Comparison of ENCODE assay signal across 16 cellular contexts in genomic region chr15:41966414-41966812, GRCh38. TPM values are rescaled to one million over a fixed set of nuclear protein-coding genes. Genes with fewer than 3 reads are reported as not detected.
DNase-seq lines count a peak whose midpoint lies in the region; ATAC-seq, FAIRE-seq and TF ChIP-seq lines count a peak whose summit lies in the region.
"Had no signal": no experiment of that assay in that cellular context is flagged by ENCODE, and none has a peak within 500 bp of the region (broad histone marks: within the 10 kb centered on the region; RNA-seq: fewer than 3 reads in every experiment).

No MANE protein-coding gene starts in this region.

- H2AFZ ChIP-seq in GM12878 (ENCODE audit: control insufficient read depth, low read depth, low read length) = no peak overlapping the region

- no peak overlapping the region for H3K4me3 Mint-ChIP-seq in activated T-cell treated with anti-CD3 and anti-CD28 coated beads, Interleukin-2, amount 50 U/mL, for 24 hours
- H3K4me3 Mint-ChIP-seq in activated T-cell treated with anti-CD3 and anti-CD28 coated beads, Interleukin-2, amount 50 U/mL, for 72 hours = no peak overlapping the region
- H3K4me3 Mint-ChIP-seq: memory B cell had no signal

- no peaks in the 10 kb centered on the region for H3K9me3 ChIP-seq in GM12878 (replicated peaks; ENCODE audit: control insufficient read depth, insufficient read depth, low read length)
- H3K9me3 ChIP-seq in lung (ENCODE audit: control insufficient read depth in 2 of 2, insufficient read depth in 1 of 2, low read length in 1 of 2) = no peaks in the 10 kb centered on the region
- H3K9me3 ChIP-seq in thoracic aorta = no peaks in the 10 kb centered on the region
- H3K9me3 ChIP-seq: ovary had no signal

- no TSS peak for BruUV-seq in GM12878 (replicated peaks; lab: Mats Ljungman, UMichigan)

- H3K27me3 ChIP-seq in GM12878 (replicated peaks in 1 of 2; ENCODE audit: control insufficient read depth in 2 of 2, insufficient read depth in 2 of 2, low read length in 1 of 2) = no peaks in the 10 kb centered on the region
- H3K27me3 ChIP-seq in lung (ENCODE audit: control insufficient read depth, insufficient read depth) = no peaks in the 10 kb centered on the region
- H3K27me3 ChIP-seq in thoracic aorta (replicated peaks; ENCODE audit: insufficient read depth) = no peaks in the 10 kb centered on the region
- H3K27me3 ChIP-seq: ovary had no signal

- peak overlapping the region; percentile 100 for H3K27ac ChIP-seq in GM12878 (ENCODE audit: control insufficient read depth, insufficient read depth)
- peak overlapping the region; percentile 58 for H3K27ac ChIP-seq in lung (ENCODE audit: low read depth in 1 of 2, low read length in 1 of 2)
- peak overlapping the region; percentile 96 to 97 for H3K27ac ChIP-seq in thoracic aorta
- H3K27ac ChIP-seq: ovary, SK-N-MC, VCaP had no signal

- no peak for FAIRE-seq in GM12878 (lab: Jason Lieb, UNC)
- FAIRE-seq: A204.1, D721Med had no signal

- peak overlapping the region; percentile 91 for H3K4me2 ChIP-seq in GM12878 (ENCODE audit: control insufficient read depth, insufficient read depth)

- H3K36me3 ChIP-seq in GM12878 (ENCODE audit: control insufficient read depth in 2 of 2, insufficient read depth in 2 of 2, low read length in 1 of 2) = peaks cover 0 to 14% of the 10 kb centered on the region in 2 experiments; a peak in 2 of 4 replicates
- H3K36me3 ChIP-seq in lung (ENCODE audit: control insufficient read depth in 2 of 2, insufficient read depth in 2 of 2, low read length in 2 of 2) = peaks cover 0 to 4% of the 10 kb centered on the region in 2 donors
- H3K36me3 ChIP-seq in thoracic aorta = no peaks in the 10 kb centered on the region
- H3K36me3 ChIP-seq: ovary had no signal

- peak overlapping the region; percentile 55; the same call in 1 of the 2 replicates for H3K4me3 ChIP-seq in GM12878
- H3K4me3 ChIP-seq in lung = no peak overlapping the region
- no peak overlapping the region for H3K4me3 ChIP-seq in thoracic aorta
- H3K4me3 ChIP-seq: ovary, SK-N-MC had no signal

- CTCF ChIA-PET in GM12878 (lab: Yijun Ruan, JAX) = interaction anchor here (0.7 to 3.5 kb wide), 8 partner anchors 9 to 88 kb away, joined by 3 to 13 read pairs (median 3); no protein-coding TSS in a partner anchor

- H3K9me3 Mint-ChIP-seq in activated T-cell treated with anti-CD3 and anti-CD28 coated beads, Interleukin-2, amount 50 U/mL, for 24 hours = no peaks in the 10 kb centered on the region
- no peaks in the 10 kb centered on the region for H3K9me3 Mint-ChIP-seq in activated T-cell treated with anti-CD3 and anti-CD28 coated beads, Interleukin-2, amount 50 U/mL, for 72 hours
- H3K9me3 Mint-ChIP-seq: memory B cell had no signal

- peaks cover 60% of the 10 kb centered on the region for H3K4me1 Mint-ChIP-seq in activated T-cell treated with anti-CD3 and anti-CD28 coated beads, Interleukin-2, amount 50 U/mL, for 24 hours (ENCODE audit: low read depth)
- H3K4me1 Mint-ChIP-seq in activated T-cell treated with anti-CD3 and anti-CD28 coated beads, Interleukin-2, amount 50 U/mL, for 72 hours (ENCODE audit: low read depth) = peaks cover 58% of the 10 kb centered on the region

- H3K4me1 ChIP-seq in GM12878 (ENCODE audit: control insufficient read depth, insufficient read depth, low read length) (peaks cover 35% of the 10 kb centered on the region), lung (ENCODE audit: control insufficient read depth in 2 of 2, insufficient read depth in 2 of 2, low read length in 2 of 2) (peaks cover 24 to 26% of the 10 kb centered on the region in 2 donors), thoracic aorta (ENCODE audit: control insufficient read depth in 1 of 2, low read depth in 2 of 2) (peaks cover 37 to 77% of the 10 kb centered on the region in 2 donors)

- no peak for TF ChIP-seq EP300 in GM12878 (IDR thresholded peaks at IDR 0.05; ENCODE audit: borderline replicate concordance in 1 of 2, control insufficient read depth in 1 of 2, low read depth in 2 of 2, low read length in 2 of 2)

- H3K27me3 Mint-ChIP-seq in activated T-cell treated with anti-CD3 and anti-CD28 coated beads, Interleukin-2, amount 50 U/mL, for 24 hours = no peaks in the 10 kb centered on the region
- H3K27me3 Mint-ChIP-seq in activated T-cell treated with anti-CD3 and anti-CD28 coated beads, Interleukin-2, amount 50 U/mL, for 72 hours (ENCODE audit: low read depth) = no peaks in the 10 kb centered on the region
- H3K27me3 Mint-ChIP-seq: memory B cell had no signal

- no peak for ATAC-seq in activated T-cell treated with anti-CD3 and anti-CD28 coated beads, Interleukin-2, amount 50 U/mL, for 72 hours (replicated peaks in 1 of 2)
- ATAC-seq in GM12878 (no peak), lung (ENCODE audit: insufficient read depth, low FRiP score) (no peak), thoracic aorta (ENCODE audit: insufficient number of reproducible peaks, low FRiP score, low read depth) (no peak), HG02759 (IDR thresholded peaks at IDR 0.05; ENCODE audit: unreplicated experiment) (no peak), GM18498 (IDR thresholded peaks at IDR 0.05; ENCODE audit: unreplicated experiment) (no peak)

- H3K9ac ChIP-seq in GM12878 (ENCODE audit: control insufficient read depth, insufficient read depth, low read length) = peak overlapping the region; percentile 94; the same call in 1 of the 2 replicates

- in situ Hi-C loops in GM12878 (cut with MboI) = no loop called here

- peak overlapping the region; percentile 34 for H3K27ac Mint-ChIP-seq in activated T-cell treated with anti-CD3 and anti-CD28 coated beads, Interleukin-2, amount 50 U/mL, for 24 hours
- no peak overlapping the region for H3K27ac Mint-ChIP-seq in activated T-cell treated with anti-CD3 and anti-CD28 coated beads, Interleukin-2, amount 50 U/mL, for 72 hours
- H3K27ac Mint-ChIP-seq: memory B cell had no signal

- no peak for TF ChIP-seq RAD21 in GM12878 (IDR thresholded peaks at IDR 0.05; ENCODE audit: insufficient read depth, low read depth, low read length)

- WGBS in GM12878 (ENCODE audit: insufficient coverage, insufficient replicate concordance, low lambda C conversion rate, missing lambda C conversion rate) = 93% methylated on average over 4 of the region's 4 CpGs
- 66 to 68% methylated on average over 4 of the region's 4 CpGs for WGBS in lung, 2 donors

- H4K20me1 ChIP-seq in GM12878 (ENCODE audit: control insufficient read depth, insufficient read depth) = no peaks in the 10 kb centered on the region

- peaks cover 37% of the 10 kb centered on the region for H3K36me3 Mint-ChIP-seq in activated T-cell treated with anti-CD3 and anti-CD28 coated beads, Interleukin-2, amount 50 U/mL, for 24 hours (ENCODE audit: low read depth)
- peaks cover 3 to 11% of the 10 kb centered on the region in 2 donors for H3K36me3 Mint-ChIP-seq in activated T-cell treated with anti-CD3 and anti-CD28 coated beads, Interleukin-2, amount 50 U/mL, for 72 hours (ENCODE audit: insufficient read depth in 2 of 2)
- H3K36me3 Mint-ChIP-seq: memory B cell had no signal

- SMC1A ChIA-PET in GM12878 (lab: Charles Lee; ENCODE audit: uncharacterized antibody, unreplicated experiment) = interaction anchor here (1.1 to 9.7 kb wide), 5 partner anchors 11 to 193 kb away, joined by 3 to 179 read pairs (median 5); partner anchors contain the start of gene MAPKBP1

- DNase-seq in activated T-cell treated with anti-CD3 and anti-CD28 coated beads, Interleukin-2, amount 50 U/mL, for 24 hours = no peak
- DNase-seq in activated T-cell treated with anti-CD3 and anti-CD28 coated beads, Interleukin-2, amount 50 U/mL, for 72 hours = no peak
- DNase-seq in GM12878 (ENCODE audit: low read depth, low spot score) = no peak
- DNase-seq in lung (ENCODE audit: low spot score) = no peak
- no peak for DNase-seq in thoracic aorta (ENCODE audit: low spot score)
- no peak for DNase-seq in stimulated activated CD4-positive, alpha-beta T cell treated with anti-CD3 and anti-CD28 coated beads, Interleukin-1b, Interleukin-23, amount 100 ng/mL, for 48 hours
- DNase-seq: NCI-H1048; stimulated activated CD4-positive, alpha-beta T cell treated with anti-CD3 and anti-CD28 coated beads, Interleukin-2, amount 100 ng/mL, for 24 hours had no signal

- RAD21 ChIA-PET in GM12878 (lab: Charles Lee; ENCODE audit: unreplicated experiment) = interaction anchor here (1.0 to 9.0 kb wide), 3 partner anchors 31 to 194 kb away, joined by 4 to 97 read pairs (median 8); no protein-coding TSS in a partner anchor

- no peak for TF ChIP-seq POLR2A in GM12878 (IDR thresholded peaks at IDR 0.05; ENCODE audit: low read depth, low read length)

- TF ChIP-seq CTCF in GM12878 (IDR thresholded peaks at IDR 0.05 in 2 of 3, conservative IDR thresholded peaks at IDR 0.05 in 1 of 3; ENCODE audit: control insufficient read depth in 2 of 3, extremely low read depth in 1 of 3, insufficient read depth in 1 of 3, low read depth in 3 of 3, low read length in 3 of 3) = no peak
- TF ChIP-seq CTCF in lung (IDR thresholded peaks at IDR 0.05; ENCODE audit: control extremely low read depth, extremely low read depth) = no peak
- TF ChIP-seq CTCF in thoracic aorta (IDR thresholded peaks at IDR 0.05) = no peak

- intact Hi-C loops in GM12878 (cut with micrococcal nuclease; ENCODE audit: unreplicated experiment) = no loop called here

- H3K79me2 ChIP-seq in GM12878 (ENCODE audit: control insufficient read depth, insufficient read depth, low read length) = peaks cover 88% of the 10 kb centered on the region

- POLR2A ChIA-PET in GM12878 (lab: Charles Lee) = interaction anchor here (0.5 to 7.2 kb wide), 4 partner anchors 11 to 694 kb away, joined by 3 to 67 read pairs (median 3); no protein-coding TSS in a partner anchor

RNA-seq across cellular contexts. Expression of gene EHD4, which starts 5.9 kb away (rescaled TPM):
- total RNA-seq in activated T-cell treated with anti-CD3 and anti-CD28 coated beads, Interleukin-2, amount 50 U/mL, for 72 hours = 10 to 100 TPM; 22.6 to 32.7 TPM
- 41.9 and 43.4 TPM in 2 replicates for total RNA-seq in GM12878 (2013; cell fraction: nucleolus; rRNA removed)
- total RNA-seq in GM12878 (2014; rRNA removed) (48.2 and 49.6 TPM in 2 replicates), GM12878 (2014; rRNA removed; fragmentation: Illumina TruSeq; extraction: Trizol) (24.3 and 26.0 TPM in 2 replicates), GM12878 (2021) (52.1 and 53.2 TPM in 2 replicates), lung (10 to 100 TPM; 20.6 to 36.3 TPM), thoracic aorta (10 to 100 TPM; 43.6 to 48.1 TPM)
- polyA plus RNA-seq in GM12878 (2011; ENCODE audit: low read depth) = 15.6 TPM
- polyA plus RNA-seq in GM12878 (2011; rRNA removed) (25.6 and 42.2 TPM in 2 replicates), GM12878 (2014; fragmentation: Illumina TruSeq; extraction: Trizol) (18.9 and 29.3 TPM in 2 replicates), GM12878 (2014; fragmentation: Nextera tagmentation; extraction: Ambion mirVana) (1 to 10 TPM; 4.2 to 8.6 TPM), GM12878 (2014; rRNA removed) (47.3 and 50.1 TPM in 2 replicates), GM12878 (2016; fragmentation: Nextera tagmentation; extraction: Ambion mirVana) (10 to 100 TPM; 60.7 to 62.9 TPM), lung (10 to 100 TPM; 16.4 to 31.1 TPM)
- 45.7 and 57.3 TPM in 2 replicates for polyA plus RNA-seq in GM12878 (2011; cell fraction: cytosol; rRNA removed)
- 28.0 and 35.6 TPM in 2 replicates for polyA plus RNA-seq in GM12878 (2011; cell fraction: nucleus; rRNA removed)
- polyA plus RNA-seq in GM12878 (2012) = 26.7 and 28.7 TPM in 2 replicates
- 50.8 and 76.6 TPM in 2 replicates for polyA minus RNA-seq in GM12878 (2011; rRNA and poly(A)+ RNA removed)
- 28.7 and 30.8 TPM in 2 replicates for polyA minus RNA-seq in GM12878 (2011; cell fraction: cytosol; rRNA and poly(A)+ RNA removed)
- 36.1 and 67.5 TPM in 2 replicates for polyA minus RNA-seq in GM12878 (2011; cell fraction: nucleus; rRNA and poly(A)+ RNA removed)

RNA-seq across cellular contexts. Expression of gene PLA2G4E, which starts 54.4 kb away (rescaled TPM):
- total RNA-seq in activated T-cell treated with anti-CD3 and anti-CD28 coated beads, Interleukin-2, amount 50 U/mL, for 72 hours = not detected
- 0.07 and 0.46 TPM in 2 replicates for total RNA-seq in GM12878 (2013; cell fraction: nucleolus; rRNA removed)
- total RNA-seq in GM12878 (2014; rRNA removed) (0.06 TPM in 1 of 2 replicates, not detected in the other), GM12878 (2014; rRNA removed; fragmentation: Illumina TruSeq; extraction: Trizol) (0.05 TPM in 1 of 2 replicates, not detected in the other), GM12878 (2021) (0.05 and 0.11 TPM in 2 replicates), lung (1 to 10 TPM in 1 of 2 donors, not detected in 1; 1.7 TPM), thoracic aorta (not detected)
- not detected for polyA plus RNA-seq in GM12878 (2011; ENCODE audit: low read depth)
- polyA plus RNA-seq in GM12878 (2011; rRNA removed) (0.07 TPM in 2 replicates), GM12878 (2014; fragmentation: Illumina TruSeq; extraction: Trizol) (0.06 TPM in 1 of 2 replicates, not detected in the other), GM12878 (2014; fragmentation: Nextera tagmentation; extraction: Ambion mirVana) (not detected), GM12878 (2014; rRNA removed) (0.15 and 0.32 TPM in 2 replicates), GM12878 (2016; fragmentation: Nextera tagmentation; extraction: Ambion mirVana) (not detected), lung (1 to 10 TPM in 1 of 2 donors, under 1 TPM in 1; 0.38 to 1.7 TPM)
- 0.07 and 0.10 TPM in 2 replicates for polyA plus RNA-seq in GM12878 (2011; cell fraction: cytosol; rRNA removed)
- 0.21 and 0.28 TPM in 2 replicates for polyA plus RNA-seq in GM12878 (2011; cell fraction: nucleus; rRNA removed)
- 0.06 TPM in 1 of 2 replicates, not detected in the other for polyA plus RNA-seq in GM12878 (2012)
- 0.10 and 0.37 TPM in 2 replicates for polyA minus RNA-seq in GM12878 (2011; rRNA and poly(A)+ RNA removed)
- not detected in 2 replicates for polyA minus RNA-seq in GM12878 (2011; cell fraction: cytosol; rRNA and poly(A)+ RNA removed)
- polyA minus RNA-seq in GM12878 (2011; cell fraction: nucleus; rRNA and poly(A)+ RNA removed) = not detected in 2 replicates
